Comparison of ENCODE assay signal across 1 cellular context in the genomic region with DNA sequence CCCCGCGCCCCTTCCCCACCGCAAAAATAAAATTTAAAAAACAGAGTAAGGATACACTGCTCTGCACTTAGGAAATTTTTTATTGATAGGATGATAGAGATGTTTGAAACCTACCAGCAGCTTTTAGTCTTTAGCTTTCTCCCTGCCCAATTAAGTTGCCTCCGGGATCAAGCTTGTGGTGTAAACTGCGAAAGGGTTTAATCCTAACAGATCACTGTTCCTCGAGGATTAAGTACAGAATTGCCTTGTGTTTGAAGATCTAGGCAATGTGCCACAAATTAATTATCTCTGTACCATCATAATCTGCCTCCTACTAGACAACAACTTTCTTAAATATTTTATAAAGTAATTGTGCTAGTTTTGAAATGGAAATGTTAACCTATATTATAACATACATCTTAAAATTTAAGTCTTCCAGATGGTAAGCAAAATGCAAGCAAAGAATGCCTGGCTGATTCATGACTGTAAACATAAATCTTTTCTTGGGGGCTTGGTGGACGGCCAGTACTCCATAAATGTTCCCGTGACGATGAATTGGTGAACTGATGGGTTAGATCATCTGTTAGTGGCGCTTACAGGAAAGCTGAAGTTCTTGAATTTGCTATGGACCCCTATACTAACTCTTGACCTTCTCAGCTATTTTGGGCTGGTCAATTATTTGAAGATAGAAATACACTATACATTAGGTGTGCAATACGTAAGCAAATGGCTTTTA.
TF ChIP-seq lines count a peak whose summit lies in the region.

No MANE protein-coding gene starts in this region.

TF ChIP-seq in WTC11, 78 proteins besides CTCF, POLR2A, EP300 and RAD21 (continued from another document):
- TF ChIP-seq, protein P1, sequence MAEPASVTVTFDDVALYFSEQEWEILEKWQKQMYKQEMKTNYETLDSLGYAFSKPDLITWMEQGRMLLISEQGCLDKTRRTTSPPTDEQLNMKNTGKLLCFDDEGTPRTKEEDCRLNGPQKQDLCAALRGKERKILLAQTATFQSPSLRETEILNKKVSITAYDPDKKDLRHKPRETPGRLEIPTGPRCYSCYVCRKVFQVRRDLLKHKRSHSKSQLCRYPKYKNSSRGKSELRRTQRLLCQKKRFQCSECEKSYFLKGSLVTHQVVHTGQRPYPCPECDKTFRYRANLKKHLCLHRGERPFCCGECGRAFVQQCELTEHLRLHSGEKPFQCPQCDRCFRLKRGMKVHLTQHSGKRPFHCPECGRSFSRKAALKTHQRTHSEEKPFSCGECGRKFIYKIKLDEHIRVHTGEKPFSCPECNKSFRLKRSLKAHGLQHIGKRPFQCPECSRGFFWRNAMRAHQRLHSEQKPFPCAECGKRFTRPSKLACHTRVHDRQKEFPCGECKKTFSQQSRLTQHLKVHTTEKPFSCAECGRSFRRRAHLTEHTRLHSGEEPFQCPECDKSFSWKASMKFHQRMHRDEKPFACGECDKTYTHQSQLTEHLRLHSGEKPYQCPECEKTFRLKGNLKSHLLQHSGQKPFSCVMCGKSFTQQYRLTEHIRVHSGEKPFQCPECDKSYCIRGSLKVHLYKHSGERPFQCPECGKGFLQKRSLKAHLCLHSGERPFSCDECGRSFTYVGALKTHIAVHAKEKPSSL (CRISPR knock-in tag; conservative IDR thresholded peaks at IDR 0.05): no peak
- TF ChIP-seq ZNF263 (CRISPR knock-in tag; IDR thresholded peaks at IDR 0.05; ENCODE audit: low read depth) (no peak), GABPB1 (CRISPR knock-in tag; IDR thresholded peaks at IDR 0.05) (no peak), CREB1 (CRISPR knock-in tag; IDR thresholded peaks at IDR 0.05) (no peak), PRRX2 (CRISPR knock-in tag; IDR thresholded peaks at IDR 0.05) (no peak), KAT7 (CRISPR knock-in tag; IDR thresholded peaks at IDR 0.05; ENCODE audit: borderline replicate concordance) (no peak), JUN (CRISPR knock-in tag; IDR thresholded peaks at IDR 0.05) (no peak), NFE2L1 (CRISPR knock-in tag; IDR thresholded peaks at IDR 0.05) (no peak)
- TF ChIP-seq, protein P2, sequence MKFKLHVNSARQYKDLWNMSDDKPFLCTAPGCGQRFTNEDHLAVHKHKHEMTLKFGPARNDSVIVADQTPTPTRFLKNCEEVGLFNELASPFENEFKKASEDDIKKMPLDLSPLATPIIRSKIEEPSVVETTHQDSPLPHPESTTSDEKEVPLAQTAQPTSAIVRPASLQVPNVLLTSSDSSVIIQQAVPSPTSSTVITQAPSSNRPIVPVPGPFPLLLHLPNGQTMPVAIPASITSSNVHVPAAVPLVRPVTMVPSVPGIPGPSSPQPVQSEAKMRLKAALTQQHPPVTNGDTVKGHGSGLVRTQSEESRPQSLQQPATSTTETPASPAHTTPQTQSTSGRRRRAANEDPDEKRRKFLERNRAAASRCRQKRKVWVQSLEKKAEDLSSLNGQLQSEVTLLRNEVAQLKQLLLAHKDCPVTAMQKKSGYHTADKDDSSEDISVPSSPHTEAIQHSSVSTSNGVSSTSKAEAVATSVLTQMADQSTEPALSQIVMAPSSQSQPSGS (CRISPR knock-in tag; IDR thresholded peaks at IDR 0.05; ENCODE audit: borderline replicate concordance, low read depth): no peak
- TF ChIP-seq, protein P3, sequence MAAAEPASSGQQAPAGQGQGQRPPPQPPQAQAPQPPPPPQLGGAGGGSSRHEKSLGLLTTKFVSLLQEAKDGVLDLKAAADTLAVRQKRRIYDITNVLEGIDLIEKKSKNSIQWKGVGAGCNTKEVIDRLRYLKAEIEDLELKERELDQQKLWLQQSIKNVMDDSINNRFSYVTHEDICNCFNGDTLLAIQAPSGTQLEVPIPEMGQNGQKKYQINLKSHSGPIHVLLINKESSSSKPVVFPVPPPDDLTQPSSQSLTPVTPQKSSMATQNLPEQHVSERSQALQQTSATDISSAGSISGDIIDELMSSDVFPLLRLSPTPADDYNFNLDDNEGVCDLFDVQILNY (CRISPR knock-in tag; IDR thresholded peaks at IDR 0.05): no peak
